ENCODE assay signal across 36 cellular contexts in the genomic region with DNA sequence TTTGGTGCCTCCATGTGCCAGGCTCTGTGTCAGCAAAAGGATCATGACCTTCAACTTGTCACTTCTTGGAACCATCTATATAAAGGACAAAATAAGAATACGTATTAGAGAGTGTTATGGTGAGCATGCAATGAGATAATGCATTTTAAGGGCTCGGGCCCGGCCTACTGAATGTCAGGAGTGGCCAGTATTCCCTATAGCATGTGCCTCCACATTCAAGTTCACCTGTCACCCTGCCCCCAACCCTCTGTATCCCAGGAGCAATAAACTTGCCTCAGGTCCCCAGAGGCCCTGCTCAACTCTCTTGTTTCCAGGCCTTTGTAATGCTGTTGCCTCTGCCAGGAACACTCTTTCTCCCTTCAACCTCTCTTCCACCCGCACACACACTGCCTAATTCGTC.
"Had no signal": no experiment of that assay in that cellular context is flagged by ENCODE, and none has a peak within 500 bp of the region (broad histone marks: within the 10 kb centered on the region; RNA-seq: fewer than 3 reads in every experiment).

No MANE protein-coding gene starts in this region.

- H3K36me3 Mint-ChIP-seq: activated CD8-positive, alpha-beta memory T cell treated with anti-CD3 and anti-CD28 coated beads, Interleukin-2, amount 10 ng/mL, durations not matched to agents 7 days and 5 days; activated naive CD4-positive, alpha-beta T cell treated with anti-CD3 and anti-CD28 coated beads, Interleukin-2, amount 10 ng/mL, durations not matched to agents 7 days and 5 days; activated naive CD4-positive, alpha-beta T cell treated with anti-CD3 and anti-CD28 coated beads, Interleukin-2, amount 50 U/mL, for 24 hours; activated naive CD8-positive, alpha-beta T cell treated with anti-CD3 and anti-CD28 coated beads, Interleukin-2, amount 10 ng/mL, durations not matched to agents 7 days and 5 days; brain had no signal

- DNase-seq: activated B cell treated with CpG ODN at 0.5 μM for 24 hours; activated CD4-positive, alpha-beta memory T cell treated with anti-CD3 and anti-CD28 coated beads, Interleukin-2, amount 10 ng/mL, durations not matched to agents 7 days and 5 days; activated CD4-positive, alpha-beta T cell treated with anti-CD3 and anti-CD28 coated beads for 4 hours; activated CD4-positive, alpha-beta T cell treated with anti-CD3 and anti-CD28 coated beads, Interleukin-2, amount 10 ng/mL, durations not matched to agents 24 days and 14 days; activated CD4-positive, alpha-beta T cell treated with anti-CD3 and anti-CD28 coated beads, Interleukin-2, amount 50 U/mL, for 1 hour; activated CD4-positive, alpha-beta T cell treated with anti-CD3 and anti-CD28 coated beads, Interleukin-2, amount 50 U/mL, for 4 hours; activated CD4-positive, CD25-positive, alpha-beta regulatory T cell treated with anti-CD3 and anti-CD28 coated beads, Interleukin-2, amount 50 U/mL, for 72 hours; activated CD8-positive, alpha-beta memory T cell treated with anti-CD3 and anti-CD28 coated beads for 24 hours; activated CD8-positive, alpha-beta memory T cell treated with anti-CD3 and anti-CD28 coated beads, Interleukin-2, amount 10 ng/mL, durations not matched to agents 7 days and 5 days; activated CD8-positive, alpha-beta memory T cell treated with anti-CD3 and anti-CD28 coated beads, Interleukin-2, amount 50 U/mL, for 48 hours; activated CD8-positive, alpha-beta T cell treated with anti-CD3 and anti-CD28 coated beads, Interleukin-2, amount 10 ng/mL, durations not matched to agents 7 days and 5 days; activated effector memory CD4-positive, alpha-beta T cell treated with Interleukin-2 at 50 U/mL for 16 hours; activated gamma-delta T cell; activated naive CD4-positive, alpha-beta T cell treated with anti-CD3 and anti-CD28 coated beads, Interleukin-2, amount 10 ng/mL, durations not matched to agents 7 days and 5 days; activated naive CD4-positive, alpha-beta T cell treated with Interleukin-2 at 50 U/mL for 16 hours; activated naive CD8-positive, alpha-beta T cell treated with anti-CD3 and anti-CD28 coated beads, Interleukin-2, amount 10 ng/mL, durations not matched to agents 7 days and 5 days; activated naive CD8-positive, alpha-beta T cell treated with anti-CD3 and anti-CD28 coated beads, Interleukin-2, amount 50 U/mL, for 24 hours; activated T-cell treated with anti-CD3 and anti-CD28 coated beads, Interleukin-2, amount 50 U/mL, for 24 hours; activated T-cell treated with anti-CD3 and anti-CD28 coated beads, Interleukin-2, amount 50 U/mL, for 48 hours; amygdala; anterior cingulate cortex; caudate nucleus; SW 1271; T-helper 1 cell; T-helper 2 cell; T-helper 9 cell had no signal

- H3K36me3 ChIP-seq: ascending aorta, cardiac muscle cell had no signal

- H3K27me3 ChIP-seq: ascending aorta had no signal

- ATAC-seq: activated CD8-positive, alpha-beta memory T cell treated with anti-CD3 and anti-CD28 coated beads, Interleukin-2, amount 10 ng/mL, durations not matched to agents 7 days and 5 days; activated CD8-positive, alpha-beta T cell treated with anti-CD3 and anti-CD28 coated beads, Interleukin-2, amount 10 ng/mL, durations not matched to agents 7 days and 5 days; activated naive CD8-positive, alpha-beta T cell treated with anti-CD3 and anti-CD28 coated beads, Interleukin-2, amount 50 U/mL, for 24 hours had no signal

- H3K4me3 ChIP-seq: ascending aorta, cardiac muscle cell had no signal

- H3K4me1 ChIP-seq: ascending aorta had no signal

- H3K4me3 Mint-ChIP-seq: activated B cell treated with CpG ODN at 0.5 μM for 24 hours; activated CD4-positive, alpha-beta memory T cell treated with anti-CD3 and anti-CD28 coated beads, Interleukin-2, amount 10 ng/mL, durations not matched to agents 7 days and 5 days; activated CD4-positive, alpha-beta T cell treated with anti-CD3 and anti-CD28 coated beads, Interleukin-2, amount 10 ng/mL, durations not matched to agents 24 days and 14 days; activated CD8-positive, alpha-beta memory T cell treated with anti-CD3 and anti-CD28 coated beads, Interleukin-2, amount 10 ng/mL, durations not matched to agents 7 days and 5 days; activated CD8-positive, alpha-beta T cell treated with anti-CD3 and anti-CD28 coated beads, Interleukin-2, amount 10 ng/mL, durations not matched to agents 7 days and 5 days; activated naive CD4-positive, alpha-beta T cell treated with anti-CD3 and anti-CD28 coated beads, Interleukin-2, amount 10 ng/mL, durations not matched to agents 7 days and 5 days; activated naive CD4-positive, alpha-beta T cell treated with anti-CD3 and anti-CD28 coated beads, Interleukin-2, amount 50 U/mL, for 24 hours; activated naive CD8-positive, alpha-beta T cell; activated naive CD8-positive, alpha-beta T cell treated with anti-CD3 and anti-CD28 coated beads, Interleukin-2, amount 10 ng/mL, durations not matched to agents 7 days and 5 days; activated naive CD8-positive, alpha-beta T cell treated with anti-CD3 and anti-CD28 coated beads, Interleukin-2, amount 50 U/mL, for 24 hours; activated T-cell treated with anti-CD3 and anti-CD28 coated beads, Interleukin-2, amount 50 U/mL, for 24 hours; brain; central memory CD8-positive, alpha-beta T cell; T-helper 1 cell treated with Interleukin-12 subunit alpha and Interleukin-12 subunit beta and Interleukin-4 antibody, amounts not matched to agents 30 μg/mL and 1 μg/mL, for 36 hours; T-helper 2 cell treated with Interferon-gamma antibody and Interleukin-4, amounts not matched to agents 5 μg/mL and 100 μg/mL, for 36 hours had no signal

- H3K27ac ChIP-seq: ascending aorta, cardiac muscle cell, VCaP had no signal

- H3K9me3 ChIP-seq: ascending aorta had no signal

- H3K27ac Mint-ChIP-seq: activated B cell treated with CpG ODN at 0.5 μM for 24 hours; activated CD4-positive, alpha-beta memory T cell treated with anti-CD3 and anti-CD28 coated beads, Interleukin-2, amount 10 ng/mL, durations not matched to agents 7 days and 5 days; activated CD4-positive, alpha-beta T cell treated with anti-CD3 and anti-CD28 coated beads, Interleukin-2, amount 10 ng/mL, durations not matched to agents 24 days and 14 days; activated CD8-positive, alpha-beta memory T cell treated with anti-CD3 and anti-CD28 coated beads, Interleukin-2, amount 10 ng/mL, durations not matched to agents 7 days and 5 days; activated CD8-positive, alpha-beta T cell treated with anti-CD3 and anti-CD28 coated beads, Interleukin-2, amount 10 ng/mL, durations not matched to agents 7 days and 5 days; activated naive CD4-positive, alpha-beta T cell treated with anti-CD3 and anti-CD28 coated beads, Interleukin-2, amount 10 ng/mL, durations not matched to agents 7 days and 5 days; activated naive CD4-positive, alpha-beta T cell treated with anti-CD3 and anti-CD28 coated beads, Interleukin-2, amount 50 U/mL, for 24 hours; activated naive CD8-positive, alpha-beta T cell; activated naive CD8-positive, alpha-beta T cell treated with anti-CD3 and anti-CD28 coated beads, Interleukin-2, amount 10 ng/mL, durations not matched to agents 7 days and 5 days; activated naive CD8-positive, alpha-beta T cell treated with anti-CD3 and anti-CD28 coated beads, Interleukin-2, amount 50 U/mL, for 24 hours; activated T-cell treated with anti-CD3 and anti-CD28 coated beads, Interleukin-2, amount 50 U/mL, for 24 hours; activated T-helper 2 cell treated with anti-CD3 and anti-CD28 coated beads, Interferon-gamma antibody, Interleukin-2, Interleukin-4, amounts not matched to agents 10 μg/mL and 5 μg/mL and 100 μg/mL, durations not matched to agents 14 hours and 24 hours and 36 hours; brain; T-helper 1 cell treated with Interleukin-12 subunit alpha and Interleukin-12 subunit beta and Interleukin-4 antibody, amounts not matched to agents 30 μg/mL and 1 μg/mL, for 36 hours; T-helper 2 cell treated with Interferon-gamma antibody and Interleukin-4, amounts not matched to agents 5 μg/mL and 100 μg/mL, for 36 hours had no signal

- H3K4me1 Mint-ChIP-seq: activated B cell treated with CpG ODN at 0.5 μM for 24 hours; activated CD4-positive, alpha-beta memory T cell treated with anti-CD3 and anti-CD28 coated beads, Interleukin-2, amount 10 ng/mL, durations not matched to agents 7 days and 5 days; activated CD4-positive, alpha-beta T cell treated with anti-CD3 and anti-CD28 coated beads, Interleukin-2, amount 10 ng/mL, durations not matched to agents 24 days and 14 days; activated CD8-positive, alpha-beta memory T cell treated with anti-CD3 and anti-CD28 coated beads, Interleukin-2, amount 10 ng/mL, durations not matched to agents 7 days and 5 days; activated naive CD4-positive, alpha-beta T cell treated with anti-CD3 and anti-CD28 coated beads, Interleukin-2, amount 10 ng/mL, durations not matched to agents 7 days and 5 days; activated naive CD4-positive, alpha-beta T cell treated with anti-CD3 and anti-CD28 coated beads, Interleukin-2, amount 50 U/mL, for 24 hours; activated naive CD8-positive, alpha-beta T cell treated with anti-CD3 and anti-CD28 coated beads, Interleukin-2, amount 10 ng/mL, durations not matched to agents 7 days and 5 days; activated naive CD8-positive, alpha-beta T cell treated with anti-CD3 and anti-CD28 coated beads, Interleukin-2, amount 50 U/mL, for 24 hours; brain; central memory CD8-positive, alpha-beta T cell had no signal

- H3K9me3 Mint-ChIP-seq: activated B cell treated with CpG ODN at 0.5 μM for 24 hours; activated CD4-positive, alpha-beta memory T cell treated with anti-CD3 and anti-CD28 coated beads, Interleukin-2, amount 10 ng/mL, durations not matched to agents 7 days and 5 days; activated CD4-positive, alpha-beta T cell treated with anti-CD3 and anti-CD28 coated beads, Interleukin-2, amount 10 ng/mL, durations not matched to agents 24 days and 14 days; activated naive CD4-positive, alpha-beta T cell treated with anti-CD3 and anti-CD28 coated beads, Interleukin-2, amount 10 ng/mL, durations not matched to agents 7 days and 5 days; activated naive CD4-positive, alpha-beta T cell treated with anti-CD3 and anti-CD28 coated beads, Interleukin-2, amount 50 U/mL, for 24 hours; activated naive CD8-positive, alpha-beta T cell treated with anti-CD3 and anti-CD28 coated beads, Interleukin-2, amount 10 ng/mL, durations not matched to agents 7 days and 5 days; activated T-cell treated with anti-CD3 and anti-CD28 coated beads, Interleukin-2, amount 50 U/mL, for 24 hours; activated T-helper 2 cell treated with anti-CD3 and anti-CD28 coated beads, Interferon-gamma antibody, Interleukin-2, Interleukin-4, amounts not matched to agents 10 μg/mL and 5 μg/mL and 100 μg/mL, durations not matched to agents 14 hours and 24 hours and 36 hours; central memory CD8-positive, alpha-beta T cell; T-helper 1 cell treated with Interleukin-12 subunit alpha and Interleukin-12 subunit beta and Interleukin-4 antibody, amounts not matched to agents 30 μg/mL and 1 μg/mL, for 36 hours; T-helper 2 cell treated with Interferon-gamma antibody and Interleukin-4, amounts not matched to agents 5 μg/mL and 100 μg/mL, for 36 hours had no signal
